Comparison of ENCODE assay signal across 7 cellular contexts in the genomic region with DNA sequence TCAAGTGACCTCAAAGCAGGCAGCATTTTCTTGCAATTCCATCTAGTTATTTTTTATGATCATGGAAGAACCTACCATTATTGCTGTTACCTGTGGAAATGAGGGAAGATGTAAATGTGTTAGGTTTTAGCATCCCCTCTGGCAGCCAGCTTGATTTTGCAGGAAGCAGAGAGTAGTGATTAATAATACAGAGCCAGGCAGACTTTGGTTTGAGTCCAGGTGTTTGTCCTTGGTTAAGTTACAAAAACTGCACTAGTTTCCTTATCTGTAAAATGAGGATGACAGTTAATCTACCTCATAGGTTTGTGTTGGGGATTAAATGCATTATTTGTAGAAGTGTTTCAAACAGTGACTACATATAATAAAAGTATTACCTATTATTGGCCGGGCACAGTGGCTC.
"Had no signal": no experiment of that assay in that cellular context is flagged by ENCODE, and none has a peak within 500 bp of the region (broad histone marks: within the 10 kb centered on the region; RNA-seq: fewer than 3 reads in every experiment).

No MANE protein-coding gene starts in this region.

- ATAC-seq: GM12878 had no signal

- H3K4me3 ChIP-seq: GM12878 had no signal

- DNase-seq: GDM1, GF-D8 had no signal

- FAIRE-seq: G401.6, GM12878, GM12891, GM12892, GM19239 had no signal
